Comparison of ENCODE assay signal across 24 cellular contexts in genomic region chr3:84755860-84756259, GRCh38.
"Had no signal": no experiment of that assay in that cellular context is flagged by ENCODE, and none has a peak within 500 bp of the region (broad histone marks: within the 10 kb centered on the region; RNA-seq: fewer than 3 reads in every experiment).

No MANE protein-coding gene starts in this region.

- H3K36me3 Mint-ChIP-seq: activated naive CD8-positive, alpha-beta T cell treated with anti-CD3 and anti-CD28 coated beads, Interleukin-2, amount 10 ng/mL, durations not matched to agents 7 days and 5 days; memory B cell; stimulated activated naive B cell treated with anti-CD40 and anti-IgM and Interleukin-4, amounts not matched to agents 10 μg/mL and 1 μg/mL and 100 μg/mL, for 72 hours had no signal

- H3K9me3 Mint-ChIP-seq: activated naive CD8-positive, alpha-beta T cell treated with anti-CD3 and anti-CD28 coated beads, Interleukin-2, amount 10 ng/mL, durations not matched to agents 7 days and 5 days had no signal

- H3K4me1 Mint-ChIP-seq: activated B cell treated with CpG ODN at 0.5 μM for 24 hours; activated CD4-positive, alpha-beta T cell treated with anti-CD3 and anti-CD28 coated beads for 36 hours; activated naive CD8-positive, alpha-beta T cell treated with anti-CD3 and anti-CD28 coated beads, Interleukin-2, amount 10 ng/mL, durations not matched to agents 7 days and 5 days; endodermal cell; memory B cell; nephron; stimulated activated naive B cell treated with anti-CD40 and anti-IgM and Interleukin-4, amounts not matched to agents 10 μg/mL and 1 μg/mL and 100 μg/mL, for 72 hours had no signal

- H3K27ac ChIP-seq: gastroesophageal sphincter, parathyroid adenoma, right lobe of liver, testis, vagina had no signal

- H3K27me3 Mint-ChIP-seq: activated B cell treated with CpG ODN at 0.5 μM for 24 hours; activated CD4-positive, alpha-beta T cell treated with anti-CD3 and anti-CD28 coated beads for 36 hours; activated naive CD8-positive, alpha-beta T cell treated with anti-CD3 and anti-CD28 coated beads, Interleukin-2, amount 10 ng/mL, durations not matched to agents 7 days and 5 days; memory B cell; stimulated activated naive B cell treated with anti-CD40 and anti-IgM and Interleukin-4, amounts not matched to agents 10 μg/mL and 1 μg/mL and 100 μg/mL, for 72 hours had no signal

- ATAC-seq: activated CD4-positive, alpha-beta T cell treated with anti-CD3 and anti-CD28 coated beads for 36 hours; left cardiac atrium; stimulated activated naive B cell treated with anti-CD40 and anti-IgM and Interleukin-4, amounts not matched to agents 10 μg/mL and 1 μg/mL and 100 μg/mL, for 72 hours had no signal

- H3K4me3 ChIP-seq: gastroesophageal sphincter, right lobe of liver, testis, vagina had no signal

- H3K27ac Mint-ChIP-seq: activated B cell treated with CpG ODN at 0.5 μM for 24 hours; activated CD4-positive, alpha-beta T cell treated with anti-CD3 and anti-CD28 coated beads for 36 hours; activated naive CD4-positive, alpha-beta T cell treated with anti-CD3 and anti-CD28 coated beads for 36 hours; activated naive CD8-positive, alpha-beta T cell treated with anti-CD3 and anti-CD28 coated beads, Interleukin-2, amount 10 ng/mL, durations not matched to agents 7 days and 5 days; endodermal cell; nephron; stimulated activated naive B cell treated with anti-CD40 and anti-IgM and Interleukin-4, amounts not matched to agents 10 μg/mL and 1 μg/mL and 100 μg/mL, for 72 hours had no signal

- DNase-seq: activated B cell treated with CpG ODN at 0.5 μM for 24 hours; activated CD4-positive, alpha-beta T cell treated with anti-CD3 and anti-CD28 coated beads for 36 hours; activated CD4-positive, alpha-beta T cell treated with anti-CD3 and anti-CD28 coated beads, Interleukin-2, amount 50 U/mL, for 4 hours; activated CD8-positive, alpha-beta memory T cell treated with anti-CD3 and anti-CD28 coated beads, Interleukin-2, amount 50 U/mL, for 48 hours; activated naive CD4-positive, alpha-beta T cell treated with anti-CD3 and anti-CD28 coated beads for 36 hours; activated naive CD8-positive, alpha-beta T cell treated with anti-CD3 and anti-CD28 coated beads, Interleukin-2, amount 10 ng/mL, durations not matched to agents 7 days and 5 days; activated T-cell treated with anti-CD3 and anti-CD28 coated beads, Interleukin-2, amount 50 U/mL, for 48 hours; amniotic stem cell; cerebellar nuclear complex; cortex of kidney; endodermal cell; head of caudate nucleus; left cardiac atrium; right lobe of liver; small intestine; stimulated activated CD4-positive, alpha-beta T cell treated with anti-CD3 and anti-CD28 coated beads, Interleukin-15, amount 100 ng/mL, for 24 hours; stimulated activated naive B cell treated with anti-CD40 and anti-IgM and Interleukin-4, amounts not matched to agents 10 μg/mL and 1 μg/mL and 100 μg/mL, for 72 hours; T1000; testis had no signal

- H3K4me3 Mint-ChIP-seq: activated B cell treated with CpG ODN at 0.5 μM for 24 hours; activated CD4-positive, alpha-beta T cell treated with anti-CD3 and anti-CD28 coated beads for 36 hours; activated naive CD4-positive, alpha-beta T cell treated with anti-CD3 and anti-CD28 coated beads for 36 hours; activated naive CD8-positive, alpha-beta T cell treated with anti-CD3 and anti-CD28 coated beads, Interleukin-2, amount 10 ng/mL, durations not matched to agents 7 days and 5 days; endodermal cell; memory B cell; nephron; stimulated activated naive B cell treated with anti-CD40 and anti-IgM and Interleukin-4, amounts not matched to agents 10 μg/mL and 1 μg/mL and 100 μg/mL, for 72 hours had no signal
